8 cellular contexts compared by ENCODE assay signal in the genomic region with DNA sequence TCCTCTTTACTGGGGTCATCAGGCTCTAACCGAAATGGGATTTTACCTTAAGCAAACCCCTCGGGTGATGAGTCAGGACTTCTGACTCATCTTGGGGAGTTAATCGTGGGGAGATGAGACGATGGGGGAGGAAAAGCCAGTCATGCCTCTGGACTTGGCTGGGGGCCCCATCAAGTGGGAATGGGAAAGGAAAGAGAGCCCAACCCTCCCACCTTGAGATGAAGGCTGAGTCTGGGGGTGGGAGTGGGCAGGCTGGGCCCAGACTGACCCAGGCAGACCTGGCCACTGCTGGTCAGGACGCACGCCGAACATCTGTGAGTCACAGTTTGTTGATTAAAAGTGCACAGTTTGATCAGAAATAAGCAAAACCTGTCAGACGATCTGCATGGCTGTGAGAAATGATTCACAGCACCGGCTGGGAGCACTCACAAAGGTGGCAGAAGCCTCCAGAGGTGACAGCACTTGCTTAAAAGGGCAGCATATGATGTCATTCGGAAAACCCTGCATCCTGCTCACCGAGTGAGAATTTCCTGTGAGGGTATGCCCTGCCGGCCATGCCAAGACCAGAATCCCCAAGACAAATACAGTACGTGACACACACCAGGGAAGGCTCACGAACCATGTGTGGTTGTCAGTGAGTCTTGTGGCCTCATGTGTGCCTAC. TPM values are rescaled to one million over a fixed set of nuclear protein-coding genes. Genes with fewer than 3 reads are reported as not detected.
A peak's percentile ranks its signal among the peaks of the same experiment; 100 is the strongest.
DNase-seq lines count a peak whose midpoint lies in the region; ATAC-seq, FAIRE-seq and TF ChIP-seq lines count a peak whose summit lies in the region.

No MANE protein-coding gene starts in this region.

- FAIRE-seq in GM12892 (lab: Jason Lieb, UNC), result no peak
- FAIRE-seq in GM12878 (lab: Jason Lieb, UNC), result peak; percentile 38

- TF ChIP-seq CTCF in GM12878 (IDR thresholded peaks at IDR 0.05 in 2 of 3, conservative IDR thresholded peaks at IDR 0.05 in 1 of 3; ENCODE audit: control insufficient read depth in 2 of 3, extremely low read depth in 1 of 3, insufficient read depth in 1 of 3, low read depth in 3 of 3, low read length in 3 of 3) (no peak), natural killer cell (IDR thresholded peaks at IDR 0.05) (no peak), BE2C (IDR thresholded peaks at IDR 0.05; ENCODE audit: low read depth, low read length) (no peak)

- no peaks in the 10 kb centered on the region for H3K4me1 Mint-ChIP-seq in natural killer cell

- no peaks in the 10 kb centered on the region for H3K79me2 ChIP-seq in GM12878 (ENCODE audit: control insufficient read depth, insufficient read depth, low read length)

- H2AFZ ChIP-seq in GM12878 (ENCODE audit: control insufficient read depth, low read depth, low read length), result peak overlapping the region; percentile 44

- H3K27ac ChIP-seq in GM12878 (ENCODE audit: control insufficient read depth, insufficient read depth) (peak overlapping the region; percentile 71), substantia nigra (ENCODE audit: low read depth, low read length, poor library complexity, severe bottlenecking) (no peak overlapping the region)

- peaks cover 30% of the 10 kb centered on the region for H3K4me1 ChIP-seq in GM12878 (ENCODE audit: control insufficient read depth, insufficient read depth, low read length)
- H3K4me1 ChIP-seq in BE2C, result peaks cover 1% of the 10 kb centered on the region

- H3K27me3 Mint-ChIP-seq in natural killer cell (ENCODE audit: low read depth in 2 of 2), result no peaks in the 10 kb centered on the region

- CTCF ChIA-PET in GM12878 (lab: Yijun Ruan, JAX), result interaction anchor here (0.6 to 1.7 kb wide), 5 partner anchors 13 to 179 kb away, joined by 3 to 7 read pairs (median 3); partner anchors contain the start of gene SLC25A51

- no peak for TF ChIP-seq POLR2A in GM12892 (IDR thresholded peaks at IDR 0.05; ENCODE audit: low read depth, low read length)
- no peak for TF ChIP-seq POLR2A in GM12878 (IDR thresholded peaks at IDR 0.05; ENCODE audit: low read depth, low read length)

- no peak for TF ChIP-seq RAD21 in GM12878 (IDR thresholded peaks at IDR 0.05; ENCODE audit: insufficient read depth, low read depth, low read length)

- H3K9me3 ChIP-seq in GM12878 (replicated peaks; ENCODE audit: control insufficient read depth, insufficient read depth, low read length) (no peaks in the 10 kb centered on the region), BE2C (no peaks in the 10 kb centered on the region)

- H3K9me3 Mint-ChIP-seq in natural killer cell, result no peaks in the 10 kb centered on the region

- BruUV-seq in GM12878 (replicated peaks; lab: Mats Ljungman, UMichigan), result no TSS peak

- H3K27me3 ChIP-seq in GM12878 (replicated peaks in 1 of 2; ENCODE audit: control insufficient read depth in 2 of 2, insufficient read depth in 2 of 2, low read length in 1 of 2) (no peaks in the 10 kb centered on the region), BE2C (no peaks in the 10 kb centered on the region)

- peak; percentile 53 to 63; a peak in 3 of 4 replicates for TF ChIP-seq EP300 in GM12878 (IDR thresholded peaks at IDR 0.05; ENCODE audit: borderline replicate concordance in 1 of 2, control insufficient read depth in 1 of 2, low read depth in 2 of 2, low read length in 2 of 2)

- SMC1A ChIA-PET in GM12878 (lab: Charles Lee; ENCODE audit: uncharacterized antibody, unreplicated experiment), result interaction anchor here (0.9 to 2.4 kb wide), 4 partner anchors 40 to 152 kb away, joined by 3 to 10 read pairs (median 4); no protein-coding TSS in a partner anchor

- H3K4me3 ChIP-seq in GM12878 (no peak overlapping the region), BE2C (ENCODE audit: low read depth, low read length) (no peak overlapping the region)

- no peak overlapping the region for H3K4me3 Mint-ChIP-seq in natural killer cell

- DNase-seq in GM12892 (ENCODE audit: insufficient read length), result peak; percentile 54
- DNase-seq in LHCN-M2 (ENCODE audit: low read depth), result peak; percentile 96
- peak; percentile 80 for DNase-seq in GM12878 (ENCODE audit: low read depth, low spot score)
- no peak for DNase-seq in natural killer cell
- DNase-seq in occipital lobe (lab: John Stamatoyannopoulos, UW), result no peak
- DNase-seq in BE2C, result no peak
- DNase-seq in substantia nigra (lab: John Stamatoyannopoulos, UW), result no peak

- under 1% methylated on average over 14 of the region's 14 CpGs for WGBS in GM12878 (ENCODE audit: insufficient coverage, insufficient replicate concordance, low lambda C conversion rate, missing lambda C conversion rate)

- no peaks in the 10 kb centered on the region for H3K36me3 Mint-ChIP-seq in natural killer cell

- RAD21 ChIA-PET in GM12878 (lab: Charles Lee; ENCODE audit: unreplicated experiment), result interaction anchor here (1.0 to 1.8 kb wide), 3 partner anchors 41 to 107 kb away, joined by 3 to 9 read pairs (median 6); no protein-coding TSS in a partner anchor

- POLR2A ChIA-PET in GM12878 (lab: Charles Lee), result interaction anchor here (0.7 kb wide), 1 partner anchor 108 kb away, joined by 4 read pairs; no protein-coding TSS in a partner anchor

- intact Hi-C loops in GM12878 (cut with micrococcal nuclease; ENCODE audit: unreplicated experiment) (no loop called here), natural killer cell (cut with micrococcal nuclease) (no loop called here)

- in situ Hi-C loops in GM12878 (cut with MboI), result no loop called here

- peak; percentile 62 for ATAC-seq in GM21737 (IDR thresholded peaks at IDR 0.05; ENCODE audit: unreplicated experiment)
- peak; percentile 88 for ATAC-seq in GM12878
- peak in 2 of 3 donors; percentile 40 to 49 for ATAC-seq in natural killer cell

- peak overlapping the region; percentile 72 for H3K4me2 ChIP-seq in GM12878 (ENCODE audit: control insufficient read depth, insufficient read depth)

- H4K20me1 ChIP-seq in GM12878 (ENCODE audit: control insufficient read depth, insufficient read depth), result no peaks in the 10 kb centered on the region

- no peak overlapping the region for H3K27ac Mint-ChIP-seq in natural killer cell

- peak overlapping the region; percentile 15; the same call in 1 of the 2 replicates for H3K9ac ChIP-seq in GM12878 (ENCODE audit: control insufficient read depth, insufficient read depth, low read length)

- H3K36me3 ChIP-seq in GM12878 (ENCODE audit: control insufficient read depth in 2 of 2, insufficient read depth in 2 of 2, low read length in 1 of 2) (no peaks in the 10 kb centered on the region), BE2C (peaks cover 31% of the 10 kb centered on the region)

TF ChIP-seq in GM12878, 131 proteins besides CTCF, POLR2A, EP300 and RAD21 (continues in another document):
- TF ChIP-seq, protein P1, sequence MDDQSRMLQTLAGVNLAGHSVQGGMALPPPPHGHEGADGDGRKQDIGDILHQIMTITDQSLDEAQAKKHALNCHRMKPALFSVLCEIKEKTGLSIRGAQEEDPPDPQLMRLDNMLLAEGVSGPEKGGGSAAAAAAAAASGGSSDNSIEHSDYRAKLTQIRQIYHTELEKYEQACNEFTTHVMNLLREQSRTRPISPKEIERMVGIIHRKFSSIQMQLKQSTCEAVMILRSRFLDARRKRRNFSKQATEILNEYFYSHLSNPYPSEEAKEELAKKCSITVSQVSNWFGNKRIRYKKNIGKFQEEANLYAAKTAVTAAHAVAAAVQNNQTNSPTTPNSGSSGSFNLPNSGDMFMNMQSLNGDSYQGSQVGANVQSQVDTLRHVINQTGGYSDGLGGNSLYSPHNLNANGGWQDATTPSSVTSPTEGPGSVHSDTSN (IDR thresholded peaks at IDR 0.05; ENCODE audit: insufficient replicate concordance, low read depth, low read length), result peak; percentile 79
- TF ChIP-seq SKIL (IDR thresholded peaks at IDR 0.05; ENCODE audit: low read depth, poor library complexity, severe bottlenecking) (peak; percentile 87), CREB1 (IDR thresholded peaks at IDR 0.05; ENCODE audit: low read depth) (peak; percentile 87), SREBF2 (IDR thresholded peaks at IDR 0.05; ENCODE audit: low read length) (no peak), YY1 (IDR thresholded peaks at IDR 0.05; ENCODE audit: low read depth, low read length) (peak; percentile 37; the same call in 1 of the 2 replicates)

RNA-seq across cellular contexts. Expression of gene SLC25A51, which starts 50.0 kb away (rescaled TPM):
- 10.7 TPM for polyA plus RNA-seq in GM12892 (2012; ENCODE audit: missing spikeins)
- total RNA-seq in LHCN-M2 (2014; rRNA removed) (43.2 and 44.7 TPM in 2 replicates), GM12878 (2014; rRNA removed) (29.2 and 29.3 TPM in 2 replicates), GM12878 (2014; rRNA removed; fragmentation: Illumina TruSeq; extraction: Trizol) (27.5 and 27.7 TPM in 2 replicates), GM12878 (2021) (23.9 and 24.2 TPM in 2 replicates), natural killer cell (10 to 100 TPM; 22.2 to 35.4 (median 33.7) TPM), occipital lobe (121 TPM)
- polyA plus RNA-seq in LHCN-M2 (2012), result 15.2 TPM
- 44.6 and 50.8 TPM in 2 replicates for total RNA-seq in GM12878 (2013; cell fraction: nucleolus; rRNA removed)
- polyA plus RNA-seq in GM12878 (2011; ENCODE audit: low read depth), result 10.3 TPM
- polyA plus RNA-seq in GM12878 (2011; rRNA removed) (25.3 and 25.5 TPM in 2 replicates), GM12878 (2014; fragmentation: Illumina TruSeq; extraction: Trizol) (11.7 and 13.8 TPM in 2 replicates), GM12878 (2014; fragmentation: Nextera tagmentation; extraction: Ambion mirVana) (1 to 10 TPM; 3.8 to 6.1 TPM), GM12878 (2014; rRNA removed) (11.2 and 12.7 TPM in 2 replicates), GM12878 (2016; fragmentation: Nextera tagmentation; extraction: Ambion mirVana) (10 to 100 TPM; 10.8 to 11.2 TPM)
- 19.1 and 20.3 TPM in 2 replicates for polyA plus RNA-seq in GM12878 (2011; cell fraction: cytosol; rRNA removed)
- 13.1 and 14.7 TPM in 2 replicates for polyA plus RNA-seq in GM12878 (2011; cell fraction: nucleus; rRNA removed)
- polyA plus RNA-seq in GM12878 (2012), result 7.9 and 9.2 TPM in 2 replicates
- 69.3 and 75.2 TPM in 2 replicates for polyA minus RNA-seq in GM12878 (2011; rRNA and poly(A)+ RNA removed)
- 17.4 and 20.7 TPM in 2 replicates for polyA minus RNA-seq in GM12878 (2011; cell fraction: cytosol; rRNA and poly(A)+ RNA removed)
- 14.7 and 25.9 TPM in 2 replicates for polyA minus RNA-seq in GM12878 (2011; cell fraction: nucleus; rRNA and poly(A)+ RNA removed)
- polyA plus RNA-seq in BE2C (2012; ENCODE audit: insufficient read depth, insufficient read length, low read depth), result 6.5 TPM

Comparison
In these comparisons a context has a peak if more than half of its experiments do, and no peak if none do; other contexts are left out.
1. DNase-seq: peak in GM12892 (single experiment), LHCN-M2 (single experiment) and GM12878 (single experiment); none in natural killer cell (single experiment), occipital lobe (single experiment), BE2C (single experiment) and substantia nigra (0 of 49).
2. Peak in every context shown above with its lines, with median percentiles within 50 percentile points of each other: ATAC-seq.